Comparison of ENCODE assay signal across 34 cellular contexts in genomic region chr17:75925912-75926311, GRCh38.
"Had no signal": no experiment of that assay in that cellular context is flagged by ENCODE, and none has a peak within 500 bp of the region (broad histone marks: within the 10 kb centered on the region; RNA-seq: fewer than 3 reads in every experiment).

No MANE protein-coding gene starts in this region.

- H3K27ac ChIP-seq: adrenal gland, body of pancreas, gastrocnemius medialis, heart left ventricle, WERI-Rb-1 had no signal

- H3K36me3 ChIP-seq: adrenal gland, gastrocnemius medialis had no signal

- FAIRE-seq: colon had no signal

- H3K4me1 Mint-ChIP-seq: activated B cell treated with CpG ODN at 0.5 μM for 24 hours; activated naive CD4-positive, alpha-beta T cell treated with anti-CD3 and anti-CD28 coated beads, Interleukin-2, amount 50 U/mL, for 24 hours; activated naive CD8-positive, alpha-beta T cell treated with anti-CD3 and anti-CD28 coated beads for 36 hours; activated naive CD8-positive, alpha-beta T cell treated with anti-CD3 and anti-CD28 coated beads, Interleukin-2, amount 50 U/mL, for 24 hours had no signal

- H3K4me3 ChIP-seq: adrenal gland, body of pancreas, gastrocnemius medialis, heart left ventricle had no signal

- H3K9me3 Mint-ChIP-seq: activated B cell treated with CpG ODN at 0.5 μM for 24 hours; activated CD8-positive, alpha-beta T cell treated with anti-CD3 and anti-CD28 coated beads for 36 hours; activated naive CD4-positive, alpha-beta T cell treated with anti-CD3 and anti-CD28 coated beads for 36 hours; activated naive CD4-positive, alpha-beta T cell treated with anti-CD3 and anti-CD28 coated beads, Interleukin-2, amount 50 U/mL, for 24 hours; activated naive CD8-positive, alpha-beta T cell treated with anti-CD3 and anti-CD28 coated beads for 36 hours; activated naive CD8-positive, alpha-beta T cell treated with anti-CD3 and anti-CD28 coated beads, Interleukin-2, amount 50 U/mL, for 24 hours; activated T-cell treated with anti-CD3 and anti-CD28 coated beads, Interleukin-2, amount 50 U/mL, for 4 hours; activated T-helper 2 cell treated with anti-CD3 and anti-CD28 coated beads, Interferon-gamma antibody, Interleukin-2, Interleukin-4, amounts not matched to agents 10 μg/mL and 5 μg/mL and 100 μg/mL, durations not matched to agents 14 hours and 24 hours and 36 hours; effector memory CD8-positive, alpha-beta T cell; T-helper 2 cell treated with Interferon-gamma antibody and Interleukin-4, amounts not matched to agents 5 μg/mL and 100 μg/mL, for 36 hours had no signal

- H3K36me3 Mint-ChIP-seq: activated naive CD4-positive, alpha-beta T cell treated with anti-CD3 and anti-CD28 coated beads, Interleukin-2, amount 50 U/mL, for 24 hours; activated naive CD8-positive, alpha-beta T cell treated with anti-CD3 and anti-CD28 coated beads for 36 hours had no signal

- H3K4me1 ChIP-seq: adrenal gland, body of pancreas, gastrocnemius medialis had no signal

- H3K9me3 ChIP-seq: adrenal gland, body of pancreas, gastrocnemius medialis, heart left ventricle had no signal

- H3K27ac Mint-ChIP-seq: activated B cell treated with CpG ODN at 0.5 μM for 24 hours; activated CD8-positive, alpha-beta T cell treated with anti-CD3 and anti-CD28 coated beads for 36 hours; activated naive CD4-positive, alpha-beta T cell treated with anti-CD3 and anti-CD28 coated beads for 36 hours; activated naive CD4-positive, alpha-beta T cell treated with anti-CD3 and anti-CD28 coated beads, Interleukin-2, amount 50 U/mL, for 24 hours; activated naive CD8-positive, alpha-beta T cell treated with anti-CD3 and anti-CD28 coated beads for 36 hours; activated naive CD8-positive, alpha-beta T cell treated with anti-CD3 and anti-CD28 coated beads, Interleukin-2, amount 50 U/mL, for 24 hours; activated T-helper 2 cell treated with anti-CD3 and anti-CD28 coated beads, Interferon-gamma antibody, Interleukin-2, Interleukin-4, amounts not matched to agents 10 μg/mL and 5 μg/mL and 100 μg/mL, durations not matched to agents 14 hours and 24 hours and 36 hours; effector memory CD8-positive, alpha-beta T cell; T-helper 17 cell; T-helper 2 cell treated with Interferon-gamma antibody and Interleukin-4, amounts not matched to agents 5 μg/mL and 100 μg/mL, for 36 hours had no signal

- H3K27me3 Mint-ChIP-seq: activated B cell treated with CpG ODN at 0.5 μM for 24 hours; activated CD8-positive, alpha-beta T cell treated with anti-CD3 and anti-CD28 coated beads for 36 hours; activated naive CD4-positive, alpha-beta T cell treated with anti-CD3 and anti-CD28 coated beads, Interleukin-2, amount 50 U/mL, for 24 hours; activated naive CD8-positive, alpha-beta T cell treated with anti-CD3 and anti-CD28 coated beads for 36 hours; activated naive CD8-positive, alpha-beta T cell treated with anti-CD3 and anti-CD28 coated beads, Interleukin-2, amount 50 U/mL, for 24 hours; effector memory CD8-positive, alpha-beta T cell; T-helper 17 cell had no signal

- H3K4me3 Mint-ChIP-seq: activated B cell treated with CpG ODN at 0.5 μM for 24 hours; activated CD8-positive, alpha-beta T cell treated with anti-CD3 and anti-CD28 coated beads for 36 hours; activated naive CD4-positive, alpha-beta T cell treated with anti-CD3 and anti-CD28 coated beads for 36 hours; activated naive CD4-positive, alpha-beta T cell treated with anti-CD3 and anti-CD28 coated beads, Interleukin-2, amount 50 U/mL, for 24 hours; activated naive CD8-positive, alpha-beta T cell treated with anti-CD3 and anti-CD28 coated beads for 36 hours; activated naive CD8-positive, alpha-beta T cell treated with anti-CD3 and anti-CD28 coated beads, Interleukin-2, amount 50 U/mL, for 24 hours; activated T-cell treated with anti-CD3 and anti-CD28 coated beads, Interleukin-2, amount 50 U/mL, for 4 hours; effector memory CD8-positive, alpha-beta T cell; T-helper 17 cell; T-helper 2 cell treated with Interferon-gamma antibody and Interleukin-4, amounts not matched to agents 5 μg/mL and 100 μg/mL, for 36 hours had no signal

- DNase-seq: activated B cell treated with CpG ODN at 0.5 μM for 24 hours; activated CD4-positive, alpha-beta T cell treated with anti-CD3 and anti-CD28 coated beads for 48 hours; activated CD4-positive, alpha-beta T cell treated with anti-CD3 and anti-CD28 coated beads, Interleukin-2, amount 50 U/mL, for 1 hour; activated CD4-positive, alpha-beta T cell treated with anti-CD3 and anti-CD28 coated beads, Interleukin-2, amount 50 U/mL, for 48 hours; activated CD8-positive, alpha-beta memory T cell treated with anti-CD3 and anti-CD28 coated beads for 24 hours; activated CD8-positive, alpha-beta T cell treated with anti-CD3 and anti-CD28 coated beads for 36 hours; activated effector memory CD4-positive, alpha-beta T cell treated with anti-CD3 and anti-CD28 coated beads, Interleukin-2, amount 50 U/mL, for 16 hours; activated naive CD4-positive, alpha-beta T cell treated with anti-CD3 and anti-CD28 coated beads for 36 hours; activated naive CD8-positive, alpha-beta T cell treated with anti-CD3 and anti-CD28 coated beads for 36 hours; activated naive CD8-positive, alpha-beta T cell treated with anti-CD3 and anti-CD28 coated beads, Interleukin-2, amount 50 U/mL, for 24 hours; activated T-cell treated with anti-CD3 and anti-CD28 coated beads, Interleukin-2, amount 50 U/mL, for 4 hours; adrenal gland; amygdala; aorta; body of pancreas; caudate nucleus; cortex of kidney; dermis blood vessel endothelial cell; effector CD4-positive, alpha-beta T cell; effector memory CD8-positive, alpha-beta T cell; erythroblast; foreskin fibroblast; gastrocnemius medialis; glutamatergic neuron; heart left ventricle; T-helper 1 cell; T-helper 17 cell; T1000; WERI-Rb-1 had no signal

- ATAC-seq: activated CD4-positive, CD25-positive, alpha-beta regulatory T cell treated with anti-CD3 and anti-CD28 coated beads, Interleukin-2, amount 50 U/mL, for 24 hours; activated CD8-positive, alpha-beta T cell treated with anti-CD3 and anti-CD28 coated beads for 36 hours; activated naive CD8-positive, alpha-beta T cell treated with anti-CD3 and anti-CD28 coated beads, Interleukin-2, amount 50 U/mL, for 24 hours; activated T-cell treated with anti-CD3 and anti-CD28 coated beads, Interleukin-2, amount 50 U/mL, for 4 hours; body of pancreas; effector memory CD8-positive, alpha-beta T cell; gastrocnemius medialis; heart left ventricle; T-helper 17 cell had no signal
